Comparison of ENCODE assay signal across 1 cellular context in the genomic region with DNA sequence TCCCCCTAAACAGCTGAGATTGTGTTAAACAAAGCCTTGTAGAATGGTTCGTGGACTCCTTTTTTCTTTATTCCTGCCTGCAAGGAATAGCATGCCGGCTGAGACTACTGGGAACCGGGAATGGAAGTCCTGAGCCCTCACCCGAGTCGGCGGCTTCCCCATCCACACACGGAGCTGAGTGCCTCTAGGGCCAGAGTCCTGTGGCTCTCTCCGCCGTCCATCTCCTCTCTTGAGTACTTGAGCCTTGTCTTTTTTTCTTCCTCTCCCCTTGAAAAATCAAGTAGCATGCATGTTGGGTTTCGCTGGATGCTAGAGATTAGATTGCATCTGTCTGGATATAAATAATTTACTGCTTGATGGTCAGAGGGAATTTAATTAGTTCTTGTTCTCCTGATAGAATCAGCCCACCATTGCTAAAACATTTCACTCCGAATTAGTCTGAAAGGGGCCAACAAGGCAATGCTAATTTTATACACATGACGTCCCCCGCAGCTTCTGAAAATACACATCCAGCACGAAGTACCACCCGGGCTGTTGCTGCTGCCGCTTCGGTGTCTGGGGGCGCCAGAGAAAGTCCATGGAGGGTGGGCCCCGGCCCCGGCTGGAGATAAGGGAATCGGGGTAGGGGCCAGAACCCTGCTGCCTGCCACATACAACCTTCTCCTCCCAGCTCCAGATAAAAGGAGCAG.
TF ChIP-seq lines count a peak whose summit lies in the region.

No MANE protein-coding gene starts in this region.

TF ChIP-seq in SK-N-SH, 30 proteins besides CTCF, POLR2A, EP300 and RAD21 (continued from another document):
- TF ChIP-seq, protein P1, sequence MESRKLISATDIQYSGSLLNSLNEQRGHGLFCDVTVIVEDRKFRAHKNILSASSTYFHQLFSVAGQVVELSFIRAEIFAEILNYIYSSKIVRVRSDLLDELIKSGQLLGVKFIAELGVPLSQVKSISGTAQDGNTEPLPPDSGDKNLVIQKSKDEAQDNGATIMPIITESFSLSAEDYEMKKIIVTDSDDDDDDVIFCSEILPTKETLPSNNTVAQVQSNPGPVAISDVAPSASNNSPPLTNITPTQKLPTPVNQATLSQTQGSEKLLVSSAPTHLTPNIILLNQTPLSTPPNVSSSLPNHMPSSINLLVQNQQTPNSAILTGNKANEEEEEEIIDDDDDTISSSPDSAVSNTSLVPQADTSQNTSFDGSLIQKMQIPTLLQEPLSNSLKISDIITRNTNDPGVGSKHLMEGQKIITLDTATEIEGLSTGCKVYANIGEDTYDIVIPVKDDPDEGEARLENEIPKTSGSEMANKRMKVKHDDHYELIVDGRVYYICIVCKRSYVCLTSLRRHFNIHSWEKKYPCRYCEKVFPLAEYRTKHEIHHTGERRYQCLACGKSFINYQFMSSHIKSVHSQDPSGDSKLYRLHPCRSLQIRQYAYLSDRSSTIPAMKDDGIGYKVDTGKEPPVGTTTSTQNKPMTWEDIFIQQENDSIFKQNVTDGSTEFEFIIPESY (IDR thresholded peaks at IDR 0.05; ENCODE audit: borderline replicate concordance, low read depth), result no peak
- TF ChIP-seq GATA2 (CRISPR knock-in tag; IDR thresholded peaks at IDR 0.05) (peak; percentile 92), CHD2 (IDR thresholded peaks at IDR 0.05; ENCODE audit: low read length, partially characterized antibody) (peak; percentile 27)
